Comparison of ENCODE assay signal across 14 cellular contexts in the genomic region with DNA sequence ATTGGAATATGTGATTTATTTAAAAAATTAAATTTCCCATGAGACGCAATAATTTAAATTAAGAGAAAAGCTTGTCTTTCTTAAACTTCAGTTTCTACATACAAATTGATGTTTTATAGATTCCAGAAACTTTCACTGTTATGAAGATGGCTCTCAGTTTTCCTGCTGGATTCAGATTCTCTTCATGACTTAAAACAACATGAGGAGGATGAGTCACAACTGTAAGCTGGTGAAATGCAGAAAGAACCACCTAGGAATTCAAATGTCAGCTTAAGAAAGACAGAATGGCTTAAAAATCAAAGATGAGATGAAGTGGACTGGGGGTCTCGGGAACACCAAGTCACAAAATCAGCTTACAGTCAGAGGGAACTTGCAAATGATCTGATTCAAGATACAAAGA.
DNase-seq lines count a peak whose midpoint lies in the region; ATAC-seq and TF ChIP-seq lines count a peak whose summit lies in the region.
"Had no signal": no experiment of that assay in that cellular context is flagged by ENCODE, and none has a peak within 500 bp of the region (broad histone marks: within the 10 kb centered on the region; RNA-seq: fewer than 3 reads in every experiment).

No MANE protein-coding gene starts in this region.

- DNase-seq in AG09319 (ENCODE audit: extremely low read depth, low read depth), result peak; percentile 39
- DNase-seq in M059J (ENCODE audit: low read depth), result peak; percentile 72
- DNase-seq in dedifferentiated amniotic fluid mesenchymal stem cell (ENCODE audit: extremely low spot score), result peak; percentile 68
- no peak for DNase-seq in cerebellum (ENCODE audit: low spot score)
- DNase-seq in mucosa of gallbladder (ENCODE audit: low spot score), result no peak
- DNase-seq in stimulated activated CD4-positive, alpha-beta T cell treated with anti-CD3 and anti-CD28 coated beads, Interleukin-2, amount 100 ng/mL, for 48 hours, result no peak
- DNase-seq: CD4-positive, CD25-positive, alpha-beta regulatory T cell; immature natural killer cell; NCI-H524; SHP77; spleen had no signal

- H3K4me3 ChIP-seq in rectal smooth muscle tissue (ENCODE audit: low read length), result no peak overlapping the region
- H3K4me3 ChIP-seq: spleen had no signal

- H3K27ac ChIP-seq in rectal smooth muscle tissue (ENCODE audit: low read depth, low read length), result peak overlapping the region; percentile 1
- H3K27ac ChIP-seq: spleen had no signal

- H3K27me3 ChIP-seq in rectal smooth muscle tissue (ENCODE audit: control insufficient read depth, insufficient read depth, low read length), result no peaks in the 10 kb centered on the region
- H3K27me3 ChIP-seq: spleen had no signal

- TF ChIP-seq CTCF in AG09319 (IDR thresholded peaks at IDR 0.05; ENCODE audit: low read depth, low read length), result no peak

- no peaks in the 10 kb centered on the region for H3K36me3 ChIP-seq in rectal smooth muscle tissue (ENCODE audit: control insufficient read depth, insufficient read depth, low read length)
- H3K36me3 ChIP-seq: spleen had no signal

- no peak for ATAC-seq in GM18511 (IDR thresholded peaks at IDR 0.05; ENCODE audit: unreplicated experiment)
- ATAC-seq: WTC11 had no signal

- H3K4me1 ChIP-seq in rectal smooth muscle tissue (ENCODE audit: control insufficient read depth, insufficient read depth, low read length), result peaks cover 5% of the 10 kb centered on the region
- H3K4me1 ChIP-seq: spleen had no signal

- no peak overlapping the region for H3K9ac ChIP-seq in rectal smooth muscle tissue (ENCODE audit: low read length)

Comparison
In these comparisons a context has a peak if more than half of its experiments do, and no peak if none do; other contexts are left out.
1. DNase-seq: peak in AG09319 (single experiment), M059J (single experiment) and dedifferentiated amniotic fluid mesenchymal stem cell (single experiment); none in cerebellum (single experiment), mucosa of gallbladder (single experiment) and stimulated activated CD4-positive, alpha-beta T cell treated with anti-CD3 and anti-CD28 coated beads, Interleukin-2, amount 100 ng/mL, for 48 hours (0 of 2).